Comparison of ENCODE assay signal across 14 cellular contexts in the genomic region with DNA sequence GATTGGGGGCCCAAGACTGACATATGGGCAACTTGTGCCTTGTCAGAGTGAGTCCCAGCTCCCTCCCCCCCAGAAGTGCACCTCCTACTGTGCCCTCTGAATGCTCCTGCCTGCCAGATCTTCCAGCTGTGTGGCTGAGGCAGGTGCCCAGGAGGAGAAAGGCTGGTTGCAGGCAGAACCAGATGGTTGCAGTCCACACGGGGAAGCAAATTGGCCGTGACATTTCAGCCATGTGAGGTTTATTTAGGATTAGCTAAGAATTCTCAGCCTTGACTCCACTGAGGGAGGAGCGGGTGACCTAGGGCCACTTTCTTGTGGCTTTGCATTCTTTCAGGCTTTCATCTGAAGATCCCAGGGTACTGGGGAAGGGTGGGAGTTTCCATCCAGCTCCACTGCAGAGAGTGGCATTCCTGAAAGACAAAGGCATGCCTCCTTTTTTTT. TPM values are rescaled to one million over a fixed set of nuclear protein-coding genes. Genes with fewer than 3 reads are reported as not detected.
A peak's percentile ranks its signal among the peaks of the same experiment; 100 is the strongest.
DNase-seq lines count a peak whose midpoint lies in the region; ATAC-seq and TF ChIP-seq lines count a peak whose summit lies in the region.
"Had no signal": no experiment of that assay in that cellular context is flagged by ENCODE, and none has a peak within 500 bp of the region (broad histone marks: within the 10 kb centered on the region; RNA-seq: fewer than 3 reads in every experiment).

No MANE protein-coding gene starts in this region.

- TF ChIP-seq CTCF in VCaP (conservative IDR thresholded peaks at IDR 0.05) = no peak
- TF ChIP-seq CTCF in tibial artery (IDR thresholded peaks at IDR 0.05) = no peak

- H3K4me3 ChIP-seq in tibial artery = no peak overlapping the region
- H3K4me3 ChIP-seq: SK-N-MC, thyroid gland had no signal

- intact Hi-C loops in tibial artery (cut with DNase I; ENCODE audit: low total_unique reads) = loop anchor here (5.0 kb wide), 1 partner anchor 359 kb away; no protein-coding TSS in a partner anchor

- no peaks in the 10 kb centered on the region for H3K27me3 ChIP-seq in tibial artery
- H3K27me3 ChIP-seq: thyroid gland had no signal

- H3K36me3 ChIP-seq in tibial artery = no peaks in the 10 kb centered on the region
- H3K36me3 ChIP-seq: thyroid gland had no signal

- H3K9me3 ChIP-seq in tibial artery = no peaks in the 10 kb centered on the region
- H3K9me3 ChIP-seq: thyroid gland had no signal

- H3K4me1 ChIP-seq in tibial artery = peaks cover 0 to 33% (median 25%) of the 10 kb centered on the region in 4 donors

- ATAC-seq in HG03457 (IDR thresholded peaks at IDR 0.05; ENCODE audit: unreplicated experiment) = no peak

- H3K27ac ChIP-seq in VCaP = peak overlapping the region; percentile 60
- no peak overlapping the region for H3K27ac ChIP-seq in tibial artery
- H3K27ac ChIP-seq: SK-N-MC, thyroid gland had no signal

- DNase-seq in DMS 273 treated with DMSO at 0.1 percent for 48 hours (lab: John Stamatoyannopoulos, UW) (peak; percentile 73), M059J (ENCODE audit: low read depth) (peak; percentile 65), myocyte (ENCODE audit: low read depth) (peak; percentile 89), cerebellar nuclear complex (lab: John Stamatoyannopoulos, UW) (no peak), tibial artery (no peak)
- DNase-seq in activated CD8-positive, alpha-beta memory T cell treated with anti-CD3 and anti-CD28 coated beads, Interleukin-2, amount 50 U/mL, for 4 hours = no peak
- DNase-seq: GF-D8; glutamatergic neuron; naive B cell; stimulated activated CD4-positive, alpha-beta T cell treated with anti-CD3 and anti-CD28 coated beads, Interleukin-4, amount 100 ng/mL, for 1 hour had no signal

RNA-seq across cellular contexts. Expression of a gene that starts 33.8 kb away (rescaled TPM):
- total RNA-seq in M059J (2014; rRNA removed; shearing (Covaris generic)) = 21.4 and 27.1 TPM in 2 replicates
- 11.5 and 15.0 TPM in 2 replicates for total RNA-seq in myocyte
- polyA plus RNA-seq in myocyte (2012) = 20.9 TPM

RNA-seq across cellular contexts. Expression of a gene that starts 36.2 kb away (rescaled TPM):
- 24.7 and 36.6 TPM in 2 replicates for total RNA-seq in M059J (2014; rRNA removed; shearing (Covaris generic))
- 17.2 and 27.1 TPM in 2 replicates for total RNA-seq in myocyte
- polyA plus RNA-seq in myocyte (2012) = 27.3 TPM

RNA-seq across cellular contexts. Expression of a gene that starts 58.7 kb away (rescaled TPM):
- total RNA-seq in M059J (2014; rRNA removed; shearing (Covaris generic)) = not detected in 2 replicates
- total RNA-seq in myocyte = not detected in 2 replicates
- polyA plus RNA-seq in myocyte (2012) = 0.90 TPM

Comparison
In these comparisons a context has a peak if more than half of its experiments do, and no peak if none do; other contexts are left out.
1. DNase-seq: peak in DMS 273 treated with DMSO at 0.1 percent for 48 hours (single experiment), M059J (single experiment) and myocyte (single experiment); none in cerebellar nuclear complex (0 of 2), activated CD8-positive, alpha-beta memory T cell treated with anti-CD3 and anti-CD28 coated beads, Interleukin-2, amount 50 U/mL, for 4 hours (single experiment) and tibial artery (0 of 2).